1 cellular context compared by ENCODE assay signal in the genomic region with DNA sequence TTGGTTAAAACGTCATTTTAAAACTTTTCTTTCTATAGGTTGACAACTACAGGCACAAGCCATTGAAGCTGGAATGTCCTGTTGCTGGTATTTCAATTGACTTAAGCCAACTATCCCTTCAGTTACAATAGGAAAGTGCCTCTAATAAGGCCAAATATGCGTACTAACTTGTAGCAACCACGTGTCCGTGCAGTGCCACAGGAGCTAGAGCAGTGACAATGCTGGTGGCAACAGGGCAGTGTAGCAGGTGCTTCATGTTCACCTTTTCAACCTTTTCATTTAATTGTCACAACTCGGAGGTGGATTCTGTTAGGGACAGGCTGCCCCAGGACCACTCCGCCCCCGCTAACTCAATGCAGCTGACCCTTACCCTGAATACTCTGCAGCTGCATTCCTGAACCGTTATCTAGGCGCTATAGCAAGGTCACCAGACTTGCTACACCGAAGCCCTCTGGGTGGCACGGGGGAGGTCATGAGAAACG.
A peak's percentile ranks its signal among the peaks of the same experiment; 100 is the strongest.
TF ChIP-seq lines count a peak whose summit lies in the region.

No MANE protein-coding gene starts in this region.

TF ChIP-seq in HepG2, 621 proteins besides CTCF, POLR2A, EP300 and RAD21 (continued from another document):
- no peak for TF ChIP-seq SKI (IDR thresholded peaks at IDR 0.05; ENCODE audit: partially characterized antibody)
- TF ChIP-seq, protein P1, sequence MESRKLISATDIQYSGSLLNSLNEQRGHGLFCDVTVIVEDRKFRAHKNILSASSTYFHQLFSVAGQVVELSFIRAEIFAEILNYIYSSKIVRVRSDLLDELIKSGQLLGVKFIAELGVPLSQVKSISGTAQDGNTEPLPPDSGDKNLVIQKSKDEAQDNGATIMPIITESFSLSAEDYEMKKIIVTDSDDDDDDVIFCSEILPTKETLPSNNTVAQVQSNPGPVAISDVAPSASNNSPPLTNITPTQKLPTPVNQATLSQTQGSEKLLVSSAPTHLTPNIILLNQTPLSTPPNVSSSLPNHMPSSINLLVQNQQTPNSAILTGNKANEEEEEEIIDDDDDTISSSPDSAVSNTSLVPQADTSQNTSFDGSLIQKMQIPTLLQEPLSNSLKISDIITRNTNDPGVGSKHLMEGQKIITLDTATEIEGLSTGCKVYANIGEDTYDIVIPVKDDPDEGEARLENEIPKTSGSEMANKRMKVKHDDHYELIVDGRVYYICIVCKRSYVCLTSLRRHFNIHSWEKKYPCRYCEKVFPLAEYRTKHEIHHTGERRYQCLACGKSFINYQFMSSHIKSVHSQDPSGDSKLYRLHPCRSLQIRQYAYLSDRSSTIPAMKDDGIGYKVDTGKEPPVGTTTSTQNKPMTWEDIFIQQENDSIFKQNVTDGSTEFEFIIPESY (CRISPR knock-in tag; IDR thresholded peaks at IDR 0.05), result 0 out of 2 replicates have a peak, but pooled peaks have one; percentile 49
- TF ChIP-seq, protein P2, sequence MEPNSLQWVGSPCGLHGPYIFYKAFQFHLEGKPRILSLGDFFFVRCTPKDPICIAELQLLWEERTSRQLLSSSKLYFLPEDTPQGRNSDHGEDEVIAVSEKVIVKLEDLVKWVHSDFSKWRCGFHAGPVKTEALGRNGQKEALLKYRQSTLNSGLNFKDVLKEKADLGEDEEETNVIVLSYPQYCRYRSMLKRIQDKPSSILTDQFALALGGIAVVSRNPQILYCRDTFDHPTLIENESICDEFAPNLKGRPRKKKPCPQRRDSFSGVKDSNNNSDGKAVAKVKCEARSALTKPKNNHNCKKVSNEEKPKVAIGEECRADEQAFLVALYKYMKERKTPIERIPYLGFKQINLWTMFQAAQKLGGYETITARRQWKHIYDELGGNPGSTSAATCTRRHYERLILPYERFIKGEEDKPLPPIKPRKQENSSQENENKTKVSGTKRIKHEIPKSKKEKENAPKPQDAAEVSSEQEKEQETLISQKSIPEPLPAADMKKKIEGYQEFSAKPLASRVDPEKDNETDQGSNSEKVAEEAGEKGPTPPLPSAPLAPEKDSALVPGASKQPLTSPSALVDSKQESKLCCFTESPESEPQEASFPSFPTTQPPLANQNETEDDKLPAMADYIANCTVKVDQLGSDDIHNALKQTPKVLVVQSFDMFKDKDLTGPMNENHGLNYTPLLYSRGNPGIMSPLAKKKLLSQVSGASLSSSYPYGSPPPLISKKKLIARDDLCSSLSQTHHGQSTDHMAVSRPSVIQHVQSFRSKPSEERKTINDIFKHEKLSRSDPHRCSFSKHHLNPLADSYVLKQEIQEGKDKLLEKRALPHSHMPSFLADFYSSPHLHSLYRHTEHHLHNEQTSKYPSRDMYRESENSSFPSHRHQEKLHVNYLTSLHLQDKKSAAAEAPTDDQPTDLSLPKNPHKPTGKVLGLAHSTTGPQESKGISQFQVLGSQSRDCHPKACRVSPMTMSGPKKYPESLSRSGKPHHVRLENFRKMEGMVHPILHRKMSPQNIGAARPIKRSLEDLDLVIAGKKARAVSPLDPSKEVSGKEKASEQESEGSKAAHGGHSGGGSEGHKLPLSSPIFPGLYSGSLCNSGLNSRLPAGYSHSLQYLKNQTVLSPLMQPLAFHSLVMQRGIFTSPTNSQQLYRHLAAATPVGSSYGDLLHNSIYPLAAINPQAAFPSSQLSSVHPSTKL (CRISPR knock-in tag; IDR thresholded peaks at IDR 0.05), result peak; percentile 49; the same call in 1 of the 2 replicates
- TF ChIP-seq, protein P3, sequence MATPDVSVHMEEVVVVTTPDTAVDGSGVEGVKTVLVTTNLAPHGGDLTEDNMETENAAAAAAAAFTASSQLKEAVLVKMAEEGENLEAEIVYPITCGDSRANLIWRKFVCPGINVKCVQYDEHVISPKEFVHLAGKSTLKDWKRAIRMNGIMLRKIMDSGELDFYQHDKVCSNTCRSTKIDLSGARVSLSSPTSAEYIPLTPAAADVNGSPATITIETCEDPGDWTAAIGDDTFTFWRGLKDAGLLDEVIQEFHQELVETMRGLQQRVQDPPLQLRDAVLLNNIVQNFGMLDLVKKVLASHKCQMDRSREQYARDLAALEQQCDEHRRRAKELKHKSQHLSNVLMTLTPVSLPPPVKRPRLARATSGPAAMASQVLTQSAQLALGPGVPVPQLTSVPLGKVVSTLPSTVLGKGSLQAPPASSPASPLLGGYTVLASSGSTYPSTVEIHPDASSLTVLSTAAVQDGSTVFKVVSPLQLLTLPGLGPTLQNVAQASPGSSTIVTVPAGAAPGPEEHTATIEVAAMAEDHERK (CRISPR knock-in tag; IDR thresholded peaks at IDR 0.05; ENCODE audit: low read depth), result no peak
- no peak for TF ChIP-seq SATB2 (CRISPR knock-in tag; IDR thresholded peaks at IDR 0.05)
- 0 out of 2 replicates have a peak, but pooled peaks have one; percentile 45 for TF ChIP-seq ZNF878 (CRISPR knock-in tag; IDR thresholded peaks at IDR 0.05)
- TF ChIP-seq FOSL2 (CRISPR knock-in tag; IDR thresholded peaks at IDR 0.05), result peak; percentile 46; the same call in 1 of the 2 replicates
- TF ChIP-seq SOX13 (IDR thresholded peaks at IDR 0.05), result no peak
- TF ChIP-seq SOX13 (CRISPR knock-in tag; conservative IDR thresholded peaks at IDR 0.05 in 1 of 2, IDR thresholded peaks at IDR 0.05 in 1 of 2), result peak in 1 of 2 experiments; percentile 38; a peak in 1 of 4 replicates
- TF ChIP-seq ZNF331 (CRISPR knock-in tag; IDR thresholded peaks at IDR 0.05), result peak; percentile 22; the same call in 1 of the 2 replicates
- TF ChIP-seq SALL1 (CRISPR knock-in tag; IDR thresholded peaks at IDR 0.05), result peak; percentile 63
- peak; percentile 77 for TF ChIP-seq TEAD3 (CRISPR knock-in tag; optimal IDR thresholded peaks at IDR 0.05; ENCODE audit: borderline replicate concordance)
- TF ChIP-seq, protein P4, sequence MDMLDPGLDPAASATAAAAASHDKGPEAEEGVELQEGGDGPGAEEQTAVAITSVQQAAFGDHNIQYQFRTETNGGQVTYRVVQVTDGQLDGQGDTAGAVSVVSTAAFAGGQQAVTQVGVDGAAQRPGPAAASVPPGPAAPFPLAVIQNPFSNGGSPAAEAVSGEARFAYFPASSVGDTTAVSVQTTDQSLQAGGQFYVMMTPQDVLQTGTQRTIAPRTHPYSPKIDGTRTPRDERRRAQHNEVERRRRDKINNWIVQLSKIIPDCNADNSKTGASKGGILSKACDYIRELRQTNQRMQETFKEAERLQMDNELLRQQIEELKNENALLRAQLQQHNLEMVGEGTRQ (IDR thresholded peaks at IDR 0.05; ENCODE audit: low read depth, low read length), result peak; percentile 23; the same call in 1 of the 2 replicates
- TF ChIP-seq, protein P4 (CRISPR knock-in tag; IDR thresholded peaks at IDR 0.05; ENCODE audit: borderline replicate concordance), result no peak
- peak; percentile 98 for TF ChIP-seq ZNF616 (CRISPR knock-in tag; IDR thresholded peaks at IDR 0.05; ENCODE audit: low read depth)
- TF ChIP-seq TBX3 (IDR thresholded peaks at IDR 0.05; ENCODE audit: borderline replicate concordance), result 0 out of 2 replicates have a peak, but pooled peaks have one; percentile 22
- peak; percentile 37 for TF ChIP-seq XRCC5 (optimal IDR thresholded peaks at IDR 0.05; ENCODE audit: low read length)
- TF ChIP-seq, protein P5, sequence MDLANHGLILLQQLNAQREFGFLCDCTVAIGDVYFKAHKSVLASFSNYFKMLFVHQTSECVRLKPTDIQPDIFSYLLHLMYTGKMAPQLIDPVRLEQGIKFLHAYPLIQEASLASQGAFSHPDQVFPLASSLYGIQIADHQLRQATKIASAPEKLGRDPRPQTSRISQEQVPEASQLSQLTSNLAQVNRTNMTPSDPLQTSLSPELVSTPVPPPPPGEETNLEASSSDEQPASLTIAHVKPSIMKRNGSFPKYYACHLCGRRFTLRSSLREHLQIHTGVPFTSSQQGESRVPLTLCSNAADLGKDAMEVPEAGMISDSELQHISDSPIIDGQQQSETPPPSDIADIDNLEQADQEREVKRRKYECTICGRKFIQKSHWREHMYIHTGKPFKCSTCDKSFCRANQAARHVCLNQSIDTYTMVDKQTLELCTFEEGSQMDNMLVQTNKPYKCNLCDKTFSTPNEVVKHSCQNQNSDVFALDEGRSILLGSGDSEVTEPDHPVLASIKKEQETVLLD (CRISPR knock-in tag; IDR thresholded peaks at IDR 0.05; ENCODE audit: low read depth), result peak; percentile 19; the same call in 1 of the 2 replicates
- TF ChIP-seq LCORL (IDR thresholded peaks at IDR 0.05), result no peak
- 0 out of 2 replicates have a peak, but pooled peaks have one; percentile 36 for TF ChIP-seq LCORL (CRISPR knock-in tag; IDR thresholded peaks at IDR 0.05)
- 0 out of 4 replicates have a peak, but pooled peaks of 1 of the 2 experiments have one; percentile 6 for TF ChIP-seq NR2F1 (CRISPR knock-in tag; IDR thresholded peaks at IDR 0.05)
- TF ChIP-seq WIZ (CRISPR knock-in tag; IDR thresholded peaks at IDR 0.05), result no peak
- 0 out of 2 replicates have a peak, but pooled peaks have one; percentile 15 for TF ChIP-seq BCL6 (CRISPR knock-in tag; IDR thresholded peaks at IDR 0.05)
- peak; percentile 60; the same call in 1 of the 2 replicates for TF ChIP-seq TGIF2 (CRISPR knock-in tag; IDR thresholded peaks at IDR 0.05)
- 0 out of 2 replicates have a peak, but pooled peaks have one; percentile 22 for TF ChIP-seq HNF4A (CRISPR knock-in tag; IDR thresholded peaks at IDR 0.05)
